Comparison of ENCODE assay signal across 15 cellular contexts in the genomic region with DNA sequence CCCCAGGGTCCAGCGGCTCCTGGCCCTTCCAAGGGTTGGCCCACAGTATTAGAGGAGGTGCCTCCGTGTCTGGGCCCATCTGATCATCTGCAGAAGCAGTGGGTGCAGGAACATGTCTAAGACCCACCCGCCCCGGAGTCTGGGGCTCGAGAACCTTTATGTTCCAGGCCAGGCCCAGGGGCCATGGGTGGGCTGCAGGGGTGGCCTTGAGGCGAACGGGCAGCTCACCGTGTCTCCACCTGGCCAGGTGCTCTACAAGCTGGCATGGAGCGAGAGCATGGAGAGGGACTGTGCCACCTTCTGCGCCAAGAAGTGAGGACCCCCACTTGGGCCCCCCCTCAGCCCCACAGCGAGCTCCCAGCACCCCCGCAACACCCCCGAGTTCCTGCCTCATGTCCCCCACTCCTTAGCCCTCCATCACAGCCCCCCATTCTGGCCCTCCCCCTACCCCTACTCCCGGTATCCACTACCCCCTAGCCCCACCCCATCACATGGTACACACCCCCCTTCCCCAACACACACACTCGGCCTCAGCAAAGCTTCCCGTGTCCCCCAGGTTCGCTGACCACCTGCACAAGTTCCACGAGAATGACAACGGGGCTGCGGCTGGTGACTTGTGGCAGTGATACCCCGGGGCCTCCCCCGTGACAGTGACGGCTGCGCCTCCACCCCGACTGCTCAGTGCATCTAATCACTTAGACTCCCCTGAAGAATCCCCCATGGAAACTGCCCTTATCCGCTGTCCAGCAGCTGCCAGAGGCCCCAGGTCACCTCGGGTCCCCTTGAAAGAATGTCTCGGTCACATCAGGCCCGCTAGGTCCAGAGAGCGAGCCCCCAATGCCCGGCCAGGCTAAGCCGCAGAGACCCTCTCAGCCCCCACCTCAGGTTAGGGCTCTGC. TPM values are rescaled to one million over a fixed set of nuclear protein-coding genes. Genes with fewer than 3 reads are reported as not detected.
A peak's percentile ranks its signal among the peaks of the same experiment; 100 is the strongest.
DNase-seq lines count a peak whose midpoint lies in the region; ATAC-seq, FAIRE-seq and TF ChIP-seq lines count a peak whose summit lies in the region.
"Had no signal": no experiment of that assay in that cellular context is flagged by ENCODE, and none has a peak within 500 bp of the region (broad histone marks: within the 10 kb centered on the region; RNA-seq: fewer than 3 reads in every experiment).

No MANE protein-coding gene starts in this region.

- H4K91ac ChIP-seq in H1 (replicated peaks; ENCODE audit: insufficient read length, low read length): no peak overlapping the region

- ATAC-seq in stimulated activated memory B cell treated with anti-CD40 and anti-IgM and Interleukin-4, amounts not matched to agents 10 μg/mL and 1 μg/mL and 100 μg/mL, for 72 hours: no peak
- ATAC-seq in GM18517 (IDR thresholded peaks at IDR 0.05; ENCODE audit: unreplicated experiment): no peak
- ATAC-seq: A549, HepG2 had no signal

- H4K8ac ChIP-seq in H1 (ENCODE audit: extremely low read depth, insufficient read depth, low read length): peak overlapping the region; percentile 71; the same call in 1 of the 2 replicates

- no peaks in the 10 kb centered on the region for H3K36me3 Mint-ChIP-seq in neural crest cell (ENCODE audit: low read depth)
- H3K36me3 Mint-ChIP-seq in stimulated activated memory B cell treated with anti-CD40 and anti-IgM and Interleukin-4, amounts not matched to agents 10 μg/mL and 1 μg/mL and 100 μg/mL, for 72 hours: no peaks in the 10 kb centered on the region
- H3K36me3 Mint-ChIP-seq in neural progenitor cell: no peaks in the 10 kb centered on the region
- H3K36me3 Mint-ChIP-seq: CD4-positive, CD25-positive, alpha-beta regulatory T cell had no signal

- H4K5ac ChIP-seq in H1 (ENCODE audit: insufficient read length, low read depth, low read length): no peak overlapping the region

- H3K4me1 Mint-ChIP-seq in neural crest cell: peaks cover 19% of the 10 kb centered on the region
- peaks cover 42% of the 10 kb centered on the region for H3K4me1 Mint-ChIP-seq in stimulated activated memory B cell treated with anti-CD40 and anti-IgM and Interleukin-4, amounts not matched to agents 10 μg/mL and 1 μg/mL and 100 μg/mL, for 72 hours
- H3K4me1 Mint-ChIP-seq in neural progenitor cell: peaks cover 19% of the 10 kb centered on the region

- no peaks in the 10 kb centered on the region for H3K27me3 ChIP-seq in Karpas-422 (ENCODE audit: low read length)
- peaks cover 0 to 4% (median 3%) of the 10 kb centered on the region in 4 experiments; a peak in 3 of 7 replicates for H3K27me3 ChIP-seq in H1 (replicated peaks in 1 of 4; ENCODE audit: control insufficient read depth in 3 of 4, extremely low read depth in 1 of 4, insufficient read depth in 3 of 4, low read length in 3 of 4)
- peaks cover 12% of the 10 kb centered on the region for H3K27me3 ChIP-seq in neural progenitor cell

- TF ChIP-seq CTCF in H1 (IDR thresholded peaks at IDR 0.05; ENCODE audit: control extremely low read depth in 1 of 3, insufficient read depth in 1 of 3, low read depth in 1 of 3, low read length in 3 of 3): no peak
- TF ChIP-seq CTCF in neural crest cell (conservative IDR thresholded peaks at IDR 0.05): no peak
- no peak for TF ChIP-seq CTCF in neural progenitor cell (IDR thresholded peaks at IDR 0.05)

- no peak overlapping the region for H3K18ac ChIP-seq in H1 (ENCODE audit: extremely low read depth, low read length)

- H3K79me2 ChIP-seq in Karpas-422 (ENCODE audit: low read length) (peaks cover 5% of the 10 kb centered on the region; the same call in 1 of the 2 replicates), H1 (ENCODE audit: control insufficient read depth in 1 of 2, insufficient read depth in 2 of 2, low read length in 2 of 2) (no peaks in the 10 kb centered on the region), neural progenitor cell (ENCODE audit: low read depth) (no peaks in the 10 kb centered on the region)

- no peaks in the 10 kb centered on the region for H3K36me3 ChIP-seq in Karpas-422 (ENCODE audit: insufficient read depth, low read length)
- H3K36me3 ChIP-seq in H1 (ENCODE audit: control insufficient read depth in 2 of 4, insufficient read depth in 4 of 4, low read length in 3 of 4): no peaks in the 10 kb centered on the region
- H3K36me3 ChIP-seq in neural progenitor cell: no peaks in the 10 kb centered on the region

- TF ChIP-seq POLR2A in H1 (IDR thresholded peaks at IDR 0.05; ENCODE audit: control extremely low read depth in 1 of 2, low read depth in 2 of 2, low read length in 2 of 2): no peak

- H3K9me3 ChIP-seq in Karpas-422 (ENCODE audit: low read length): no peaks in the 10 kb centered on the region
- no peaks in the 10 kb centered on the region for H3K9me3 ChIP-seq in H1 (ENCODE audit: insufficient read depth in 2 of 2, low read depth in 1 of 2, low read length in 1 of 2)
- no peaks in the 10 kb centered on the region for H3K9me3 ChIP-seq in neural progenitor cell (ENCODE audit: low read depth)
- H3K9me3 ChIP-seq: A549 had no signal

- POLR2A ChIA-PET in H1 (lab: Charles Lee; ENCODE audit: partially characterized antibody): interaction anchor here (0.6 to 2.6 kb wide), 5 partner anchors 10 to 159 kb away, joined by 3 to 12 read pairs (median 3); partner anchors contain the start of gene PRKRIP1

- no peak overlapping the region for H3K56ac ChIP-seq in H1 (replicated peaks; ENCODE audit: insufficient read length, low read depth, low read length)

- H3K4me2 ChIP-seq in Karpas-422 (ENCODE audit: low read depth, low read length, poor library complexity, severe bottlenecking): no peak overlapping the region
- H3K4me2 ChIP-seq in H1 (ENCODE audit: insufficient read depth in 1 of 2, low read depth in 2 of 2, low read length in 2 of 2): no peak overlapping the region
- no peak overlapping the region for H3K4me2 ChIP-seq in neural progenitor cell
- H3K4me2 ChIP-seq: A549 had no signal

- H3K23ac ChIP-seq in H1 (ENCODE audit: insufficient read length): no peak overlapping the region

- H3K27ac ChIP-seq in Karpas-422 (ENCODE audit: low read length) (peak overlapping the region; percentile 96), H1 (ENCODE audit: low read depth, low read length) (no peak overlapping the region), neural progenitor cell (no peak overlapping the region)
- H3K27ac ChIP-seq: A549, GM23248 had no signal

- no peaks in the 10 kb centered on the region for H3K9me3 Mint-ChIP-seq in neural crest cell
- no peaks in the 10 kb centered on the region for H3K9me3 Mint-ChIP-seq in stimulated activated memory B cell treated with anti-CD40 and anti-IgM and Interleukin-4, amounts not matched to agents 10 μg/mL and 1 μg/mL and 100 μg/mL, for 72 hours
- H3K9me3 Mint-ChIP-seq in neural progenitor cell: no peaks in the 10 kb centered on the region

- no peak overlapping the region for H2AK5ac ChIP-seq in H1 (ENCODE audit: low read depth, low read length)

- peak; percentile 47 for DNase-seq in Karpas-422
- DNase-seq in H1 (ENCODE audit: low read depth in 1 of 2, low spot score in 2 of 2): no peak
- no peak for DNase-seq in neural crest cell (ENCODE audit: low read depth, low spot score)
- DNase-seq in neural progenitor cell (ENCODE audit: low spot score): no peak
- no peak for DNase-seq in NCI-H1930 (lab: John Stamatoyannopoulos, UW)
- DNase-seq in G401 (ENCODE audit: low spot score): no peak
- DNase-seq: CD4-positive, CD25-positive, alpha-beta regulatory T cell; DMS53; GM23248; H7 had no signal

- H3K23me2 ChIP-seq in H1 (ENCODE audit: low read depth, low read length): peaks cover 11% of the 10 kb centered on the region; the same call in 1 of the 2 replicates

- H3K4ac ChIP-seq in H1 (replicated peaks; ENCODE audit: insufficient read length, low read depth, low read length): no peak overlapping the region

- no peak for TF ChIP-seq RAD21 in H1 (IDR thresholded peaks at IDR 0.05 in 1 of 2, conservative IDR thresholded peaks at IDR 0.05 in 1 of 2; ENCODE audit: low read depth in 2 of 2, low read length in 2 of 2)

- peaks cover 16% of the 10 kb centered on the region for H3F3A ChIP-seq in neural progenitor cell (ENCODE audit: low read depth)

- H4K20me1 ChIP-seq in Karpas-422 (ENCODE audit: insufficient read depth, low read depth, low read length) (no peaks in the 10 kb centered on the region), H1 (replicated peaks in 1 of 2; ENCODE audit: control insufficient read depth in 1 of 2, insufficient read depth in 2 of 2, low read length in 2 of 2) (no peaks in the 10 kb centered on the region), neural progenitor cell (ENCODE audit: low read depth) (peaks cover 4% of the 10 kb centered on the region)

- WGBS in H1 (ENCODE audit: extremely low coverage in 1 of 2, insufficient coverage in 1 of 2, insufficient read length in 1 of 2, insufficient replicate concordance in 2 of 2, low coverage in 1 of 2, low lambda C conversion rate in 2 of 2, missing lambda C conversion rate in 1 of 2), 2 experiments: 91% methylated on average over 31 of the region's 32 CpGs; no CpG with 5 or more reads in 1 of the 2 experiments

- H2BK20ac ChIP-seq in H1 (ENCODE audit: low read length): no peak overlapping the region

- H3K4me3 Mint-ChIP-seq in neural crest cell: peak overlapping the region; percentile 71
- no peak overlapping the region for H3K4me3 Mint-ChIP-seq in stimulated activated memory B cell treated with anti-CD40 and anti-IgM and Interleukin-4, amounts not matched to agents 10 μg/mL and 1 μg/mL and 100 μg/mL, for 72 hours
- no peak overlapping the region for H3K4me3 Mint-ChIP-seq in neural progenitor cell

- in situ Hi-C loops in G401 (cut with HindIII; ENCODE audit: low sequenced_read_pairs): no loop called here

- FAIRE-seq in H1 (lab: Jason Lieb, UNC): no peak
- FAIRE-seq: A549, HepG2, HTR-8/SVneo had no signal

- no peak overlapping the region for H3K14ac ChIP-seq in H1 (ENCODE audit: insufficient read length)

- no peaks in the 10 kb centered on the region for H3K9me2 ChIP-seq in Karpas-422 (replicated peaks; ENCODE audit: insufficient read depth, low read length)

- H2BK12ac ChIP-seq in H1 (ENCODE audit: low read depth, low read length): no peak overlapping the region

- no peak overlapping the region for H3K4me3 ChIP-seq in Karpas-422 (ENCODE audit: low read length)
- H3K4me3 ChIP-seq in H1 (ENCODE audit: extremely low read depth in 1 of 4, insufficient read depth in 2 of 4, low read depth in 3 of 4, low read length in 4 of 4): no peak overlapping the region
- H3K4me3 ChIP-seq in neural progenitor cell: no peak overlapping the region
- H3K4me3 ChIP-seq: A549, GM23248 had no signal

- H3K27me3 Mint-ChIP-seq in neural crest cell (ENCODE audit: low read depth): no peaks in the 10 kb centered on the region
- H3K27me3 Mint-ChIP-seq in stimulated activated memory B cell treated with anti-CD40 and anti-IgM and Interleukin-4, amounts not matched to agents 10 μg/mL and 1 μg/mL and 100 μg/mL, for 72 hours: no peaks in the 10 kb centered on the region
- H3K27me3 Mint-ChIP-seq in neural progenitor cell (ENCODE audit: insufficient read depth, low read depth): peaks cover 4% of the 10 kb centered on the region

- H2BK15ac ChIP-seq in H1 (ENCODE audit: low read length): no peak overlapping the region

- H3K4me1 ChIP-seq in Karpas-422 (ENCODE audit: low read length): peaks cover 66% of the 10 kb centered on the region
- H3K4me1 ChIP-seq in H1 (replicated peaks in 1 of 4; ENCODE audit: control insufficient read depth in 3 of 4, insufficient read depth in 4 of 4, low read length in 3 of 4): peaks cover 2 to 16% (median 8%) of the 10 kb centered on the region in 4 experiments
- H3K4me1 ChIP-seq in neural progenitor cell: peaks cover 18% of the 10 kb centered on the region

- CTCF ChIA-PET in H1 (lab: Charles Lee; ENCODE audit: partially characterized antibody): interaction anchor here (0.5 to 7.5 kb wide), 6 partner anchors 10 to 121 kb away, joined by 3 to 118 read pairs (median 9); partner anchors contain the start of gene PRKRIP1

- TF ChIP-seq EP300 in H1 (IDR thresholded peaks at IDR 0.05; ENCODE audit: borderline replicate concordance in 1 of 2, low read depth in 2 of 2, low read length in 2 of 2): no peak

- H3K27ac Mint-ChIP-seq in neural crest cell (ENCODE audit: unreplicated experiment) (no peak overlapping the region), neural progenitor cell (no peak overlapping the region)
- H3K27ac Mint-ChIP-seq in stimulated activated memory B cell treated with anti-CD40 and anti-IgM and Interleukin-4, amounts not matched to agents 10 μg/mL and 1 μg/mL and 100 μg/mL, for 72 hours: peak overlapping the region; percentile 27
- H3K27ac Mint-ChIP-seq: CD4-positive, CD25-positive, alpha-beta regulatory T cell had no signal

- H3K9ac ChIP-seq in Karpas-422 (ENCODE audit: low read length) (no peak overlapping the region), H1 (replicated peaks in 1 of 4; ENCODE audit: extremely low read depth in 1 of 4, low read depth in 3 of 4, low read length in 3 of 4) (no peak overlapping the region), neural progenitor cell (no peak overlapping the region)
- H3K9ac ChIP-seq: GM23248 had no signal

- H2BK120ac ChIP-seq in H1 (replicated peaks; ENCODE audit: low read depth, low read length): no peak overlapping the region

- H2BK5ac ChIP-seq in H1 (ENCODE audit: low read depth, low read length): no peak overlapping the region

- H2AFZ ChIP-seq in Karpas-422 (ENCODE audit: low read length): no peak overlapping the region
- no peak overlapping the region for H2AFZ ChIP-seq in H1 (ENCODE audit: low read length)
- H2AFZ ChIP-seq in neural progenitor cell (replicated peaks): no peak overlapping the region
- H2AFZ ChIP-seq: GM23248 had no signal

- no peaks in the 10 kb centered on the region for H3K79me1 ChIP-seq in H1 (ENCODE audit: low read depth, low read length)

RNA-seq across cellular contexts. Expression of gene SH2B2, which starts 4.0 kb away (rescaled TPM):
- total RNA-seq in Karpas-422 (2014; rRNA removed; shearing (Covaris generic); ENCODE audit: low replicate concordance): 22.4 and 39.2 TPM in 2 replicates
- 17.5 and 18.7 TPM in 2 replicates for total RNA-seq in H1 (2021; fragmentation: NEBNext Ultra II Directional; extraction: Animal tissue kit (Norgen Biotek cat#: 25700))
- polyA plus RNA-seq in H1 (2011; rRNA removed): 11.5 and 21.0 TPM in 2 replicates
- polyA plus RNA-seq in H1 (2011; cell fraction: cytosol; rRNA removed): 11.9 TPM
- 13.6 TPM for polyA plus RNA-seq in H1 (2011; cell fraction: nucleus; rRNA removed)
- 4.5 to 12.5 TPM (median 10.7 TPM) in 4 replicates for polyA plus RNA-seq in H1 (2012, experiment 1 of 2)
- 6.4 TPM for polyA plus RNA-seq in H1 (2012, experiment 2 of 2)
- polyA plus RNA-seq in H1 (2013, experiment 1 of 2): 6.5 TPM
- 7.5 TPM for polyA plus RNA-seq in H1 (2013, experiment 2 of 2)
- 5.3 and 6.7 TPM in 2 replicates for polyA minus RNA-seq in H1 (2011; rRNA and poly(A)+ RNA removed)
- 11.3 TPM for polyA minus RNA-seq in H1 (2011; cell fraction: cytosol; rRNA and poly(A)+ RNA removed)
- 7.5 TPM for polyA minus RNA-seq in H1 (2011; cell fraction: nucleus; rRNA and poly(A)+ RNA removed)
- 13.3 and 16.4 TPM in 2 replicates for total RNA-seq in neural crest cell
- 2.0 and 15.1 TPM in 2 replicates for total RNA-seq in neural progenitor cell (ENCODE audit: low replicate concordance)
- 31.6 and 43.6 TPM in 2 replicates for total RNA-seq in G401 (2014; rRNA removed; shearing (Covaris generic))
